In genomic region chr4:10077492-10078335, GRCh38 we compare ENCODE assay signal across 13 cellular contexts. TPM values are rescaled to one million over a fixed set of nuclear protein-coding genes. Genes with fewer than 3 reads are reported as not detected.
A peak's percentile ranks its signal among the peaks of the same experiment; 100 is the strongest.
DNase-seq lines count a peak whose midpoint lies in the region; ATAC-seq and TF ChIP-seq lines count a peak whose summit lies in the region.
"Had no signal": no experiment of that assay in that cellular context is flagged by ENCODE, and none has a peak within 500 bp of the region (broad histone marks: within the 10 kb centered on the region; RNA-seq: fewer than 3 reads in every experiment).

No MANE protein-coding gene starts in this region.

- H3K4me1 ChIP-seq in left lung: peaks cover 6 to 18% of the 10 kb centered on the region in 2 donors
- H3K4me1 ChIP-seq in aorta (ENCODE audit: control insufficient read depth in 1 of 2, insufficient read depth in 2 of 2, low read length in 2 of 2): no peaks in the 10 kb centered on the region

- H3K27me3 Mint-ChIP-seq in activated naive CD4-positive, alpha-beta T cell treated with anti-CD3 and anti-CD28 coated beads for 36 hours (ENCODE audit: low read depth): no peaks in the 10 kb centered on the region
- H3K27me3 Mint-ChIP-seq in chondrocyte (ENCODE audit: low read depth): no peaks in the 10 kb centered on the region

- 78 to 81% methylated on average over 38 of the region's 38 CpGs for WGBS in aorta, 2 donors

- H3K9me3 Mint-ChIP-seq in activated naive CD4-positive, alpha-beta T cell treated with anti-CD3 and anti-CD28 coated beads for 36 hours: no peaks in the 10 kb centered on the region
- H3K9me3 Mint-ChIP-seq in chondrocyte (ENCODE audit: low read depth): no peaks in the 10 kb centered on the region

- DNase-seq in activated naive CD4-positive, alpha-beta T cell treated with anti-CD3 and anti-CD28 coated beads for 36 hours: peak; percentile 1
- DNase-seq in activated naive CD4-positive, alpha-beta T cell (lab: John Stamatoyannopoulos, UW): no peak
- DNase-seq in chondrocyte (ENCODE audit: low spot score) (peak; percentile 91), left lung (peak; percentile 35 to 76), aorta (peak; percentile 53 to 76), NCI-H2196 (lab: John Stamatoyannopoulos, UW; ENCODE audit: unreplicated experiment) (no peak), KBM-7 (no peak)
- DNase-seq: activated CD4-positive, alpha-beta T cell treated with anti-CD3 and anti-CD28 coated beads for 1 hour; effector CD4-positive, alpha-beta T cell; NCI-H526; SHP77 had no signal

- in situ Hi-C loops in KBM-7 (cut with MboI; ENCODE audit: low pct_unique_long_range_greater_than_20kb, low sequenced_read_pairs): no loop called here

- H3K27ac Mint-ChIP-seq in activated naive CD4-positive, alpha-beta T cell treated with anti-CD3 and anti-CD28 coated beads for 36 hours: peak overlapping the region; percentile 18
- H3K27ac Mint-ChIP-seq in chondrocyte (ENCODE audit: unreplicated experiment): no peak overlapping the region

- H3K27ac ChIP-seq in left lung (peak overlapping the region; percentile 33 to 49), aorta (ENCODE audit: low read depth in 1 of 2, low read length in 2 of 2) (no peak overlapping the region)
- H3K27ac ChIP-seq: thoracic aorta had no signal

- ATAC-seq in left lung: peak; percentile 43
- ATAC-seq in aorta (ENCODE audit: low FRiP score): peak; percentile 27
- ATAC-seq in HG03097 (IDR thresholded peaks at IDR 0.05; ENCODE audit: low FRiP score, unreplicated experiment): no peak

- peaks cover 38% of the 10 kb centered on the region for H3K36me3 Mint-ChIP-seq in activated naive CD4-positive, alpha-beta T cell treated with anti-CD3 and anti-CD28 coated beads for 36 hours (ENCODE audit: low read depth)
- H3K36me3 Mint-ChIP-seq in chondrocyte (ENCODE audit: low read depth): peaks cover 52% of the 10 kb centered on the region

- H3K9me3 ChIP-seq in left lung (no peaks in the 10 kb centered on the region), aorta (ENCODE audit: control insufficient read depth, low read length) (no peaks in the 10 kb centered on the region)
- H3K9me3 ChIP-seq: thoracic aorta had no signal

- CTCF ChIA-PET in activated naive CD4-positive, alpha-beta T cell treated with anti-CD3 and anti-CD28 coated beads for 36 hours (lab: Charles Lee): interaction anchor here (1.0 kb wide), 1 partner anchor 15 kb away, joined by 3 read pairs; no protein-coding TSS in a partner anchor

- no peak for TF ChIP-seq CTCF in chondrocyte (IDR thresholded peaks at IDR 0.05)
- TF ChIP-seq CTCF in left lung (IDR thresholded peaks at IDR 0.05): no peak

- H3K36me3 ChIP-seq in left lung (peaks cover 4 to 100% of the 10 kb centered on the region in 2 donors), aorta (ENCODE audit: control insufficient read depth in 1 of 2, insufficient read depth in 2 of 2, low read length in 1 of 2) (peaks cover 19 to 42% of the 10 kb centered on the region in 2 donors)

- no peaks in the 10 kb centered on the region for H3K27me3 ChIP-seq in left lung
- H3K27me3 ChIP-seq in aorta (ENCODE audit: control insufficient read depth in 1 of 2, insufficient read depth in 2 of 2, low read length in 1 of 2): no peaks in the 10 kb centered on the region

- no peak overlapping the region for H3K4me3 Mint-ChIP-seq in activated naive CD4-positive, alpha-beta T cell treated with anti-CD3 and anti-CD28 coated beads for 36 hours
- no peak overlapping the region for H3K4me3 Mint-ChIP-seq in chondrocyte (ENCODE audit: unreplicated experiment)

- intact Hi-C loops in activated naive CD4-positive, alpha-beta T cell treated with anti-CD3 and anti-CD28 coated beads for 36 hours (cut with micrococcal nuclease): no loop called here
- intact Hi-C loops in left lung (cut with DNase I) (no loop called here), aorta (cut with DNase I) (loop anchor here in 1 of 2 donors (5.0 kb wide), 1 partner anchor 35 kb away; no protein-coding TSS in a partner anchor)

- peaks cover 5% of the 10 kb centered on the region for H3K4me1 Mint-ChIP-seq in activated naive CD4-positive, alpha-beta T cell treated with anti-CD3 and anti-CD28 coated beads for 36 hours (ENCODE audit: low read depth)
- H3K4me1 Mint-ChIP-seq in chondrocyte (ENCODE audit: low read depth): peaks cover 9% of the 10 kb centered on the region

- H3K4me3 ChIP-seq in left lung: no peak overlapping the region
- no peak overlapping the region for H3K4me3 ChIP-seq in aorta (ENCODE audit: low read length in 2 of 2)
- H3K4me3 ChIP-seq: thoracic aorta had no signal

RNA-seq across cellular contexts. Expression of gene WDR1, which starts 38.9 kb away (rescaled TPM):
- 100 to 1,000 TPM; 271 to 295 TPM for total RNA-seq in activated naive CD4-positive, alpha-beta T cell treated with anti-CD3 and anti-CD28 coated beads for 36 hours
- total RNA-seq in chondrocyte (312 to 483 TPM (median 462 TPM) in 3 replicates), left lung (100 to 1,000 TPM; 215 to 303 TPM), aorta (100 to 1,000 TPM; 339 to 593 TPM)
- 100 to 1,000 TPM; 159 to 207 TPM for polyA plus RNA-seq in aorta

RNA-seq across cellular contexts. Expression of gene SLC2A9, which starts 56.4 kb away (rescaled TPM):
- total RNA-seq in activated naive CD4-positive, alpha-beta T cell treated with anti-CD3 and anti-CD28 coated beads for 36 hours: under 1 TPM; 0.43 to 0.86 TPM
- total RNA-seq in chondrocyte: 0.72 to 0.95 TPM in 2 of 3 replicates, not detected in the other
- 10 to 100 TPM; 10.6 to 19.0 TPM for total RNA-seq in left lung
- 10 to 100 TPM; 11.0 to 16.5 TPM for total RNA-seq in aorta
- 1 to 10 TPM; 2.1 to 8.1 TPM for polyA plus RNA-seq in aorta

Comparison
In these comparisons a context has a peak if more than half of its experiments do, and no peak if none do; other contexts are left out.
1. DNase-seq: peak in activated naive CD4-positive, alpha-beta T cell treated with anti-CD3 and anti-CD28 coated beads for 36 hours (single experiment), chondrocyte (single experiment), left lung (2 of 2) and aorta (2 of 2); none in activated naive CD4-positive, alpha-beta T cell (0 of 4), NCI-H2196 (single experiment) and KBM-7 (single experiment).
2. H3K27ac ChIP-seq: peak in left lung (2 of 2); none in aorta (0 of 2).